Comparison of ENCODE assay signal across 10 cellular contexts in the genomic region with DNA sequence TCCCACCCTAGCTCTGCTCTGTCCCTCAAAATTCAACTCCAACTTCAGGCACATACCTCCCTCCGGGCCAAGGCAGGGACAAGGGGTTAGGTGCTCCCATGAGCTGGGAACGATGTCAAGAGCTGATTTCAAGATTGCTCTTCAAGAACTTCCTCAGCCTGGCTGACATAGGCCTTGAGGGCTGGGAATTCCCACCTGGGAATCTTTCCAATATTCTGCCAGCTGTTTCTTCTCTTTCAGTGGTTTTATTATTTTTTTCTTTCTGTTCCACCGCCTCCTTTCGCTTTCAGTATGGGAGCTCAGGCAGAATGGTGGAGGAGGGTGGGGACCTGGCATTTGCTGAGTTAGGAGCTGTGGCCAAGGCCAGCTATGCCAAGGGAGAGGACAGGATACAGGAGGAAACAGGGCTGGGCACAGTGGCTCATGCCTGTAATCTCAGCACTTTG. TPM values are rescaled to one million over a fixed set of nuclear protein-coding genes. Genes with fewer than 3 reads are reported as not detected.
DNase-seq lines count a peak whose midpoint lies in the region; ATAC-seq and TF ChIP-seq lines count a peak whose summit lies in the region.
"Had no signal": no experiment of that assay in that cellular context is flagged by ENCODE, and none has a peak within 500 bp of the region (broad histone marks: within the 10 kb centered on the region; RNA-seq: fewer than 3 reads in every experiment).

No MANE protein-coding gene starts in this region.

- DNase-seq in A172 (ENCODE audit: low spot score) (peak; percentile 85), NCI-H2171 (lab: John Stamatoyannopoulos, UW) (peak; percentile 54), epithelial cell of proximal tubule (ENCODE audit: low read depth) (peak; percentile 64), pons (ENCODE audit: low spot score) (no peak), NCI-H345 treated with DMSO at 0.1 percent for 48 hours (lab: John Stamatoyannopoulos, UW; ENCODE audit: unreplicated experiment) (no peak)
- DNase-seq: amygdala, SW 1271 had no signal

- peak overlapping the region; percentile 10 for H3K27ac ChIP-seq in muscle layer of duodenum (ENCODE audit: low read length)

- H3K4me3 ChIP-seq in epithelial cell of proximal tubule (ENCODE audit: low read depth, low read length) (no peak overlapping the region), muscle layer of duodenum (ENCODE audit: low read depth in 1 of 2, low read length in 2 of 2) (peak overlapping the region in 1 of 2 donors; percentile 18)

- no peaks in the 10 kb centered on the region for H3K9me3 ChIP-seq in muscle layer of duodenum (ENCODE audit: control insufficient read depth in 1 of 2, low read length in 2 of 2)

- H3K27me3 ChIP-seq in muscle layer of duodenum (ENCODE audit: low read depth, low read length) = no peaks in the 10 kb centered on the region

- no peaks in the 10 kb centered on the region for H3K36me3 ChIP-seq in muscle layer of duodenum (ENCODE audit: control insufficient read depth in 1 of 2, insufficient read depth in 2 of 2, low read length in 2 of 2)

- ATAC-seq in HG02973 (IDR thresholded peaks at IDR 0.05; ENCODE audit: unreplicated experiment) (no peak), HG02642 (IDR thresholded peaks at IDR 0.05; ENCODE audit: poor library complexity, unreplicated experiment) (no peak)

- H3K4me1 ChIP-seq in muscle layer of duodenum (ENCODE audit: control insufficient read depth in 1 of 2, insufficient read depth in 2 of 2, low read length in 2 of 2) = peaks cover 15 to 37% of the 10 kb centered on the region in 2 donors

- TF ChIP-seq CTCF in epithelial cell of proximal tubule (conservative IDR thresholded peaks at IDR 0.05; ENCODE audit: low read depth, low read length) = no peak

RNA-seq across cellular contexts. Expression of gene SRSF3, which starts 33.7 kb away (rescaled TPM):
- 238 and 255 TPM in 2 replicates for total RNA-seq in A172 (2014; rRNA removed; shearing (Covaris generic))
- 453 and 700 TPM in 2 replicates for total RNA-seq in epithelial cell of proximal tubule

RNA-seq across cellular contexts. Expression of gene CDKN1A, which starts 50.7 kb away (rescaled TPM):
- 207 TPM in 2 replicates for total RNA-seq in A172 (2014; rRNA removed; shearing (Covaris generic))
- 208 and 427 TPM in 2 replicates for total RNA-seq in epithelial cell of proximal tubule

Comparison
In these comparisons a context has a peak if more than half of its experiments do, and no peak if none do; other contexts are left out.
1. DNase-seq: peak in A172 (single experiment), NCI-H2171 (single experiment) and epithelial cell of proximal tubule (single experiment); none in pons (single experiment) and NCI-H345 treated with DMSO at 0.1 percent for 48 hours (single experiment).